ENCODE assay signal across 18 cellular contexts in genomic region chr17:2218426-2218825, GRCh38.
DNase-seq lines count a peak whose midpoint lies in the region; TF ChIP-seq lines count a peak whose summit lies in the region.
"Had no signal": no experiment of that assay in that cellular context is flagged by ENCODE, and none has a peak within 500 bp of the region (broad histone marks: within the 10 kb centered on the region; RNA-seq: fewer than 3 reads in every experiment).

No MANE protein-coding gene starts in this region.

- TF ChIP-seq EP300 in ovary (IDR thresholded peaks at IDR 0.05): no peak

- intact Hi-C loops in activated T-helper 2 cell treated with anti-CD3 and anti-CD28 coated beads, Interferon-gamma antibody, Interleukin-2, Interleukin-4, amounts not matched to agents 10 μg/mL and 5 μg/mL and 100 μg/mL, durations not matched to agents 14 hours and 24 hours and 36 hours (cut with micrococcal nuclease): no loop called here
- intact Hi-C loops in colonic mucosa (cut with DNase I): no loop called here
- intact Hi-C loops in ovary (cut with DNase I): no loop called here

- H3K36me3 ChIP-seq in colonic mucosa: no peaks in the 10 kb centered on the region
- no peaks in the 10 kb centered on the region for H3K36me3 ChIP-seq in ovary

- peaks cover 62% of the 10 kb centered on the region for H3K4me1 Mint-ChIP-seq in activated T-cell treated with anti-CD3 and anti-CD28 coated beads, Interleukin-2, amount 50 U/mL, for 24 hours (ENCODE audit: low read depth)
- H3K4me1 Mint-ChIP-seq in activated T-helper 2 cell treated with anti-CD3 and anti-CD28 coated beads, Interferon-gamma antibody, Interleukin-2, Interleukin-4, amounts not matched to agents 10 μg/mL and 5 μg/mL and 100 μg/mL, durations not matched to agents 14 hours and 24 hours and 36 hours (ENCODE audit: low read depth): peaks cover 53% of the 10 kb centered on the region
- H3K4me1 Mint-ChIP-seq in mesothelial cell of epicardium: peaks cover 60% of the 10 kb centered on the region

- DNase-seq in activated T-cell treated with anti-CD3 and anti-CD28 coated beads, Interleukin-2, amount 50 U/mL, for 24 hours: no peak
- no peak for DNase-seq in activated T-cell treated with anti-CD3 and anti-CD28 coated beads for 4 hours
- DNase-seq in HPDE6-E6E7 (ENCODE audit: extremely low spot score): peak; percentile 95
- no peak for DNase-seq in activated T-helper 2 cell treated with anti-CD3 and anti-CD28 coated beads, Interferon-gamma antibody, Interleukin-2, Interleukin-4, amounts not matched to agents 10 μg/mL and 5 μg/mL and 100 μg/mL, durations not matched to agents 14 hours and 24 hours and 36 hours (ENCODE audit: low spot score)
- no peak for DNase-seq in mesothelial cell of epicardium (ENCODE audit: low spot score in 2 of 2, unreplicated experiment in 2 of 2)
- no peak for DNase-seq in colonic mucosa
- DNase-seq in GM13977 (ENCODE audit: low spot score): no peak
- DNase-seq in ovary: no peak
- DNase-seq: activated gamma-delta T cell; effector CD8-positive, alpha-beta T cell; GM23248; NCI-H2029; NCI-H526 treated with DMSO at 0.1 percent for 48 hours; sigmoid colon; stimulated activated naive B cell treated with anti-CD40 and anti-IgM and Interleukin-4, amounts not matched to agents 10 μg/mL and 1 μg/mL and 100 μg/mL, for 72 hours; T-helper 1 cell; trophoblast cell had no signal

- 84 to 92% (median 86%) methylated on average over 8 of the region's 8 CpGs for WGBS in ovary, 3 donors

- H3K27ac Mint-ChIP-seq in activated T-cell treated with anti-CD3 and anti-CD28 coated beads, Interleukin-2, amount 50 U/mL, for 24 hours: peak overlapping the region; percentile 70
- H3K27ac Mint-ChIP-seq in activated T-helper 2 cell treated with anti-CD3 and anti-CD28 coated beads, Interferon-gamma antibody, Interleukin-2, Interleukin-4, amounts not matched to agents 10 μg/mL and 5 μg/mL and 100 μg/mL, durations not matched to agents 14 hours and 24 hours and 36 hours: peak overlapping the region; percentile 33
- peak overlapping the region; percentile 88 for H3K27ac Mint-ChIP-seq in mesothelial cell of epicardium
- H3K27ac Mint-ChIP-seq: stimulated activated naive B cell treated with anti-CD40 and anti-IgM and Interleukin-4, amounts not matched to agents 10 μg/mL and 1 μg/mL and 100 μg/mL, for 72 hours had no signal

- no peaks in the 10 kb centered on the region for H3K9me3 Mint-ChIP-seq in activated T-cell treated with anti-CD3 and anti-CD28 coated beads, Interleukin-2, amount 50 U/mL, for 24 hours
- no peaks in the 10 kb centered on the region for H3K9me3 Mint-ChIP-seq in activated T-helper 2 cell treated with anti-CD3 and anti-CD28 coated beads, Interferon-gamma antibody, Interleukin-2, Interleukin-4, amounts not matched to agents 10 μg/mL and 5 μg/mL and 100 μg/mL, durations not matched to agents 14 hours and 24 hours and 36 hours
- peaks cover under 1% of the 10 kb centered on the region for H3K9me3 Mint-ChIP-seq in mesothelial cell of epicardium
- H3K9me3 Mint-ChIP-seq: stimulated activated naive B cell treated with anti-CD40 and anti-IgM and Interleukin-4, amounts not matched to agents 10 μg/mL and 1 μg/mL and 100 μg/mL, for 72 hours had no signal

- H3K9me3 ChIP-seq in colonic mucosa (no peaks in the 10 kb centered on the region), ovary (no peaks in the 10 kb centered on the region)
- H3K9me3 ChIP-seq: sigmoid colon had no signal

- H3K36me3 Mint-ChIP-seq in activated T-cell treated with anti-CD3 and anti-CD28 coated beads, Interleukin-2, amount 50 U/mL, for 24 hours (ENCODE audit: low read depth): peaks cover 20% of the 10 kb centered on the region
- H3K36me3 Mint-ChIP-seq in activated T-helper 2 cell treated with anti-CD3 and anti-CD28 coated beads, Interferon-gamma antibody, Interleukin-2, Interleukin-4, amounts not matched to agents 10 μg/mL and 5 μg/mL and 100 μg/mL, durations not matched to agents 14 hours and 24 hours and 36 hours (ENCODE audit: low read depth): peaks cover 34% of the 10 kb centered on the region
- H3K36me3 Mint-ChIP-seq in mesothelial cell of epicardium: peaks cover 10% of the 10 kb centered on the region

- no peak overlapping the region for H3K4me3 Mint-ChIP-seq in activated T-cell treated with anti-CD3 and anti-CD28 coated beads, Interleukin-2, amount 50 U/mL, for 24 hours
- no peak overlapping the region for H3K4me3 Mint-ChIP-seq in activated T-helper 2 cell treated with anti-CD3 and anti-CD28 coated beads, Interferon-gamma antibody, Interleukin-2, Interleukin-4, amounts not matched to agents 10 μg/mL and 5 μg/mL and 100 μg/mL, durations not matched to agents 14 hours and 24 hours and 36 hours (ENCODE audit: low read depth)
- no peak overlapping the region for H3K4me3 Mint-ChIP-seq in mesothelial cell of epicardium
- H3K4me3 Mint-ChIP-seq: stimulated activated naive B cell treated with anti-CD40 and anti-IgM and Interleukin-4, amounts not matched to agents 10 μg/mL and 1 μg/mL and 100 μg/mL, for 72 hours had no signal

- no peak for TF ChIP-seq POLR2A in ovary (IDR thresholded peaks at IDR 0.05)

- no peak overlapping the region for H3K9ac ChIP-seq in colonic mucosa (ENCODE audit: low read depth in 2 of 2, low read length in 2 of 2)
- H3K9ac ChIP-seq: GM23248 had no signal

- H3K27me3 ChIP-seq in colonic mucosa: no peaks in the 10 kb centered on the region
- no peaks in the 10 kb centered on the region for H3K27me3 ChIP-seq in ovary
- H3K27me3 ChIP-seq: sigmoid colon had no signal

- H3K27me3 Mint-ChIP-seq in activated T-cell treated with anti-CD3 and anti-CD28 coated beads, Interleukin-2, amount 50 U/mL, for 24 hours: no peaks in the 10 kb centered on the region
- no peaks in the 10 kb centered on the region for H3K27me3 Mint-ChIP-seq in activated T-helper 2 cell treated with anti-CD3 and anti-CD28 coated beads, Interferon-gamma antibody, Interleukin-2, Interleukin-4, amounts not matched to agents 10 μg/mL and 5 μg/mL and 100 μg/mL, durations not matched to agents 14 hours and 24 hours and 36 hours (ENCODE audit: low read depth)
- no peaks in the 10 kb centered on the region for H3K27me3 Mint-ChIP-seq in mesothelial cell of epicardium (ENCODE audit: low read depth)
- H3K27me3 Mint-ChIP-seq: stimulated activated naive B cell treated with anti-CD40 and anti-IgM and Interleukin-4, amounts not matched to agents 10 μg/mL and 1 μg/mL and 100 μg/mL, for 72 hours had no signal

- H3K4me1 ChIP-seq in colonic mucosa (no peaks in the 10 kb centered on the region), ovary (ENCODE audit: insufficient read depth) (peaks cover 16% of the 10 kb centered on the region)

- TF ChIP-seq CTCF in mesothelial cell of epicardium (IDR thresholded peaks at IDR 0.05; ENCODE audit: unreplicated experiment): no peak
- no peak for TF ChIP-seq CTCF in colonic mucosa (IDR thresholded peaks at IDR 0.05)
- TF ChIP-seq CTCF in GM13977 (IDR thresholded peaks at IDR 0.05; ENCODE audit: extremely low read depth, insufficient read depth, missing control alignments): no peak
- no peak for TF ChIP-seq CTCF in ovary (IDR thresholded peaks at IDR 0.05)

- in situ Hi-C loops in GM13977 (cut with MboI; ENCODE audit: low pct_unique_long_range_greater_than_20kb, low sequenced_read_pairs, unreplicated experiment): no loop called here

- H3K27ac ChIP-seq in colonic mucosa (no peak overlapping the region), ovary (no peak overlapping the region)
- H3K27ac ChIP-seq: GM23248, sigmoid colon had no signal

- no peak overlapping the region for H3K4me3 ChIP-seq in colonic mucosa
- H3K4me3 ChIP-seq in ovary: no peak overlapping the region
- H3K4me3 ChIP-seq: GM23248, lung, sigmoid colon had no signal

Comparison
In these comparisons a context has a peak if more than half of its experiments do, and no peak if none do; other contexts are left out.
1. H3K27ac Mint-ChIP-seq: peak in every context shown above with its lines; median percentile 88 in mesothelial cell of epicardium; 70 in activated T-cell treated with anti-CD3 and anti-CD28 coated beads, Interleukin-2, amount 50 U/mL, for 24 hours; 33 in activated T-helper 2 cell treated with anti-CD3 and anti-CD28 coated beads, Interferon-gamma antibody, Interleukin-2, Interleukin-4, amounts not matched to agents 10 μg/mL and 5 μg/mL and 100 μg/mL, durations not matched to agents 14 hours and 24 hours and 36 hours.